In genomic region chr2:171323971-171324528, GRCh38 we compare ENCODE assay signal across 1 cellular context.
TF ChIP-seq lines count a peak whose summit lies in the region.

No MANE protein-coding gene starts in this region.

TF ChIP-seq in GM23338, 12 proteins besides CTCF, POLR2A, EP300 and RAD21 (continued from another document):
- TF ChIP-seq ZNF462 (CRISPR knock-in tag; IDR thresholded peaks at IDR 0.05) (no peak), CREB1 (CRISPR knock-in tag; IDR thresholded peaks at IDR 0.05; ENCODE audit: low read depth) (no peak), EZH2 (IDR thresholded peaks at IDR 0.05; ENCODE audit: low read depth, unreplicated experiment) (no peak)
